In genomic region chr16:56460101-56460500, GRCh38 we compare ENCODE assay signal across 1 cellular context.
TF ChIP-seq lines count a peak whose summit lies in the region.

No MANE protein-coding gene starts in this region.

TF ChIP-seq in K562, 482 proteins besides CTCF, POLR2A, EP300 and RAD21:
- no peak for TF ChIP-seq HOMEZ (CRISPR knock-in tag; IDR thresholded peaks at IDR 0.05)
- TF ChIP-seq HMGN3 (IDR thresholded peaks at IDR 0.05; ENCODE audit: borderline replicate concordance, extremely low read depth, insufficient read length, low read depth, low read length), result no peak
- TF ChIP-seq CC2D1A (IDR thresholded peaks at IDR 0.05), result no peak
- TF ChIP-seq BHLHE40 (IDR thresholded peaks at IDR 0.05; ENCODE audit: low read length), result no peak
- TF ChIP-seq TSC22D4 (tag; IDR thresholded peaks at IDR 0.05), result no peak
- no peak for TF ChIP-seq BCLAF1 (IDR thresholded peaks at IDR 0.05; ENCODE audit: borderline replicate concordance in 1 of 2, control insufficient read depth in 1 of 2, low read depth in 2 of 2, low read length in 1 of 2)
- no peak for TF ChIP-seq ZNF140 (CRISPR knock-in tag; IDR thresholded peaks at IDR 0.05)
- no peak for TF ChIP-seq ZNF277 (CRISPR knock-in tag; IDR thresholded peaks at IDR 0.05; ENCODE audit: borderline replicate concordance)
- no peak for TF ChIP-seq ATF3 (IDR thresholded peaks at IDR 0.05)
- no peak for TF ChIP-seq ATF3 (CRISPR knock-in tag; conservative IDR thresholded peaks at IDR 0.05)
- no peak for TF ChIP-seq OTX1 (CRISPR knock-in tag; IDR thresholded peaks at IDR 0.05)
- TF ChIP-seq ZNF740 (CRISPR knock-in tag; IDR thresholded peaks at IDR 0.05), result no peak
- no peak for TF ChIP-seq ZNF740 (tag; IDR thresholded peaks at IDR 0.05)
- TF ChIP-seq BACH1 (tag; IDR thresholded peaks at IDR 0.05), result no peak
